In the genomic region with DNA sequence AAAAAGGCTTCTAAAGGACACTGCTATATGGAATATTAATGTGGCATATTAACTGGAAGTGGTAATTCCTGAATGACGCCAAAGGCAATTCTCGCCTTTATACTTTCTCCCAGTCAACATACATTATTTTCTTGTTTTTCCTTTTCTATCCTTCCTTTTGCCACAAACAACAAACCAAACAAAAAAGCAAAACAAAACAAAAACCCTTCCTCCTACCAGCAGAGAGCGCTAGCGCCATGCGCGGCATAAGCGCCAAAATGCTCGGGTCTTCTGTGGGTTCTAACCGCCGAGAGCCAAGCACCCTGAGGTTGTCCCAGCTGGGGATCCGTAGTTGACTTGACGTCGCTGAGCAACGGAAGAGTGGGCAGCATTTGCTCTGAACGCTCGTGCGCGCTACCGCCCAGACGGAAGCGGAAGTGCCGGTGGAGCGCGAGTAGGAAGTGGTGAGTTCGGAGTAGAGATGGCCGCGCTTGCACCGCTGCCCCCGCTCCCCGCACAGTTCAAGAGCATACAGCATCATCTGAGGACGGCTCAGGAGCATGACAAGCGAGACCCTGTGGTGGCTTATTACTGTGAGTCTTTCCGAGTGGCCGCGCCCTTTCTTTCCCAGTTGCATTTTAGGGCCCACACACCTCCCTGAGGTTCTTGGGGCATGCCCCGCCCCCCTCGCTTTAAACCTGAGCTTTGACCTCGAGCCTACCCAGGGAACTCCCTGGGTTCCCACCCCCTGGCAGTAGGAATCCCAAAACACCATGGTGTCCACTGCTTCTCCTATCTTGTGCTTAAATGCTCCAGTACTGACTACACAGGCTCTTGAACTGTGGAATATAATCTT, we compare ENCODE assay signal across 8 cellular contexts. TPM values are rescaled to one million over a fixed set of nuclear protein-coding genes. Genes with fewer than 3 reads are reported as not detected.
DNase-seq lines count a peak whose midpoint lies in the region; ATAC-seq and TF ChIP-seq lines count a peak whose summit lies in the region.

A gene (minus strand): TSS at position 295 of the 835 bp plus-strand sequence. CDS start 58,464 bp downstream, outside the sequence.
A gene with protein sequence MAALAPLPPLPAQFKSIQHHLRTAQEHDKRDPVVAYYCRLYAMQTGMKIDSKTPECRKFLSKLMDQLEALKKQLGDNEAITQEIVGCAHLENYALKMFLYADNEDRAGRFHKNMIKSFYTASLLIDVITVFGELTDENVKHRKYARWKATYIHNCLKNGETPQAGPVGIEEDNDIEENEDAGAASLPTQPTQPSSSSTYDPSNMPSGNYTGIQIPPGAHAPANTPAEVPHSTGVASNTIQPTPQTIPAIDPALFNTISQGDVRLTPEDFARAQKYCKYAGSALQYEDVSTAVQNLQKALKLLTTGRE (plus strand): TSS at position 436 of the 835 bp plus-strand sequence. CDS start 25 bp downstream, at position 461.

- peaks cover 29 to 47% (median 42%) of the 10 kb centered on the region in 3 donors for H3K4me1 Mint-ChIP-seq in IgD-negative memory B cell

- H3K27me3 ChIP-seq in mucosa of stomach (ENCODE audit: control insufficient read depth, insufficient read depth, low read length) = no peaks in the 10 kb centered on the region

- H3K4me3 Mint-ChIP-seq in IgD-negative memory B cell = peak within 1 kb of the TSS; percentile 87 to 98 (median 96)

- H3K9me3 ChIP-seq in mucosa of stomach (ENCODE audit: control insufficient read depth, low read length) = no peaks in the 10 kb centered on the region

- no peaks in the 10 kb centered on the region for H3K27me3 Mint-ChIP-seq in IgD-negative memory B cell

- TF ChIP-seq POLR2A in erythroblast (IDR thresholded peaks at IDR 0.05; ENCODE audit: low read length) = peak; percentile 83

- H3K36me3 Mint-ChIP-seq in IgD-negative memory B cell = peaks cover 3% of the 10 kb centered on the region

- peaks cover 0 to 2% (median 0%) of the 10 kb centered on the region in 3 donors for H3K9me3 Mint-ChIP-seq in IgD-negative memory B cell

- no peaks in the 10 kb centered on the region for H3K4me1 ChIP-seq in mucosa of stomach (ENCODE audit: control insufficient read depth, insufficient read depth, low read length)

- H3K27ac Mint-ChIP-seq in IgD-negative memory B cell = peak within 1 kb of the TSS; percentile 83 to 96 (median 95)

- no peaks in the 10 kb centered on the region for H3K36me3 ChIP-seq in mucosa of stomach (ENCODE audit: control insufficient read depth, insufficient read depth, low read length)

- H3K9ac ChIP-seq in mucosa of stomach (ENCODE audit: low read length) = peak within 1 kb of the TSS; percentile 69

- H3K4me3 ChIP-seq in mucosa of stomach (ENCODE audit: low read length) = peak within 1 kb of the TSS; percentile 40

- DNase-seq in DMS53 (lab: John Stamatoyannopoulos, UW) = peak; percentile 99
- peak; percentile 99 for DNase-seq in OCI-M1 (lab: John Stamatoyannopoulos, UW)
- peak; percentile 87 for DNase-seq in activated T-cell treated with anti-CD3 and anti-CD28 coated beads, Interleukin-2, amount 50 U/mL, for 1 hour
- DNase-seq in erythroblast (lab: John Stamatoyannopoulos, UW) = peak; percentile 98 to 99
- DNase-seq in stimulated activated CD8-positive, alpha-beta memory T cell treated with anti-CD3 and anti-CD28 coated beads, Interleukin-7, amount 100 ng/mL, for 1 hour (ENCODE audit: low read depth in 2 of 2) = peak; percentile 85 to 90

- peak; percentile 100 for ATAC-seq in GM21529 (IDR thresholded peaks at IDR 0.05; ENCODE audit: unreplicated experiment)

RNA-seq across cellular contexts. Expression of the first gene that starts in this region (rescaled TPM):
- polyA plus RNA-seq in IgD-negative memory B cell = not detected

RNA-seq across cellular contexts. Expression of the second gene that starts in this region (rescaled TPM):
- 60.2 TPM for polyA plus RNA-seq in IgD-negative memory B cell

Comparison
In these comparisons a context has a peak if more than half of its experiments do, and no peak if none do; other contexts are left out.
1. Peak in every context shown above with its lines: DNase-seq, ATAC-seq and H3K4me3 ChIP-seq.